15 cellular contexts compared by ENCODE assay signal in the genomic region with DNA sequence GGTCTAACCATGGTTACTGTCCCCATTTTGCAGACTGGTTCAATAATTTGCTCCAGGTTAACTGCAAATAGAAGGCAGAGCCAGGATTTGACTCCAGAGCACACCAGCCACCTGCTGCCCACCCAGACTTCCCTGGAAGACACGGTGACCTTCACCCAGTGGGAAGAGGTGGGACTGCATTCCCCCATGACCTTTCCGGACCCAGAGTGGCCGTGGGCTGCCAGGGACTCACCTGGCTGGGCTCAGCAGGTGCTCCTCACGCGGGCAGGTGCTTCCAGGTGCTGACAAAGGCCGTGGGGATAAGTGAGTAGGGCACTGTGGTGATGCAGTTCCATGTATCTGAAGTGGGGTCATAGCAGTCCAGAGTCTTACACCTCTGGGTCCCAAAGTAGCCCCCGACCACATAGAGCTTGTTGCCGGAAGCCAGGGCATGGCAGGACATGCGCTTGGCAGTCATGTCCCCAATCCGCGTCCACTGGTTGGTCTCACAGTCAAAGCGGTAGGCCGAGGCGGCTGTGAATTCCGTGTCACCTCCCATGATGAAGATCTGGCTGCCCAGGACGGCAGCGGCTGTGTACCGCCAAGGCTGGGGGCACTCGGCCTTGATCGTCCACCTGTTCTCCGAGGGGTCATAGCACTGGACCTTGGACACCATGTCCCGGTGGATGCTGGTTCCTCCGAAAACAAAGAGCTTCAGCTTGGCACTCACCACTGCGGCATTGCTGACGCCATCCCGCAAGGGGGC. TPM values are rescaled to one million over a fixed set of nuclear protein-coding genes. Genes with fewer than 3 reads are reported as not detected.
DNase-seq lines count a peak whose midpoint lies in the region; ATAC-seq and TF ChIP-seq lines count a peak whose summit lies in the region.
"Had no signal": no experiment of that assay in that cellular context is flagged by ENCODE, and none has a peak within 500 bp of the region (broad histone marks: within the 10 kb centered on the region; RNA-seq: fewer than 3 reads in every experiment).

No MANE protein-coding gene starts in this region.

- no peak overlapping the region for H3K14ac ChIP-seq in neuronal stem cell (ENCODE audit: low read length)

- H2BK15ac ChIP-seq in neuronal stem cell (ENCODE audit: low read length), result no peak overlapping the region

- H3K4me1 ChIP-seq in neuronal stem cell (ENCODE audit: control insufficient read depth in 2 of 2, insufficient read depth in 1 of 2, low read depth in 1 of 2, low read length in 2 of 2), result peaks cover 0 to 17% of the 10 kb centered on the region in 2 donors
- no peaks in the 10 kb centered on the region for H3K4me1 ChIP-seq in naive thymus-derived CD4-positive, alpha-beta T cell (ENCODE audit: control insufficient read depth in 2 of 2, insufficient read depth in 2 of 2, low read length in 2 of 2)
- H3K4me1 ChIP-seq: Caco-2 had no signal

- H3K27me3 ChIP-seq in H7 (ENCODE audit: control insufficient read depth, insufficient read depth, low read length), result no peaks in the 10 kb centered on the region
- H3K27me3 ChIP-seq in neuronal stem cell (ENCODE audit: control insufficient read depth in 3 of 3, insufficient read depth in 3 of 3, low read depth in 1 of 3, low read length in 3 of 3), result no peaks in the 10 kb centered on the region
- no peaks in the 10 kb centered on the region for H3K27me3 ChIP-seq in naive thymus-derived CD4-positive, alpha-beta T cell (ENCODE audit: control insufficient read depth in 2 of 2, insufficient read depth in 2 of 2, low read length in 2 of 2)

- no peak overlapping the region for H3K4ac ChIP-seq in neuronal stem cell (ENCODE audit: low read length)

- no peak overlapping the region for H3K4me3 ChIP-seq in H7 (ENCODE audit: insufficient read depth, low read depth, low read length)
- no peak overlapping the region for H3K4me3 ChIP-seq in neuronal stem cell (ENCODE audit: low read length in 2 of 2)
- H3K4me3 ChIP-seq in naive thymus-derived CD4-positive, alpha-beta T cell (ENCODE audit: low read length), result no peak overlapping the region
- H3K4me3 ChIP-seq: GM23338 had no signal

- H3K36me3 ChIP-seq in H7 (replicated peaks; ENCODE audit: control insufficient read depth, insufficient read depth, low read length) (no peaks in the 10 kb centered on the region), neuronal stem cell (replicated peaks in 1 of 2; ENCODE audit: control insufficient read depth in 2 of 2, insufficient read depth in 2 of 2, low read length in 2 of 2) (peaks cover 20 to 66% of the 10 kb centered on the region in 2 donors)
- peaks cover 0 to 34% (median 0%) of the 10 kb centered on the region in 3 experiments for H3K36me3 ChIP-seq in naive thymus-derived CD4-positive, alpha-beta T cell (ENCODE audit: control insufficient read depth in 2 of 3, insufficient read depth in 3 of 3, low read length in 3 of 3)

- no peak overlapping the region for H3K4me3 Mint-ChIP-seq in endothelial cell (ENCODE audit: unreplicated experiment)
- H3K4me3 Mint-ChIP-seq in naive thymus-derived CD4-positive, alpha-beta T cell, result no peak overlapping the region
- H3K4me3 Mint-ChIP-seq: CD4-positive, alpha-beta T cell; GM23338 had no signal

- peaks cover 28% of the 10 kb centered on the region for H3K79me1 ChIP-seq in neuronal stem cell (ENCODE audit: low read depth, low read length)

- CTCF ChIA-PET in naive thymus-derived CD4-positive, alpha-beta T cell (lab: Charles Lee), result interaction anchor here (0.9 kb wide), 1 partner anchor 79 kb away, joined by 6 read pairs; no protein-coding TSS in a partner anchor

- no peak overlapping the region for H2BK12ac ChIP-seq in neuronal stem cell (ENCODE audit: low read length)

- no CpG with 5 or more reads among the region's 26 CpGs for WGBS in neuronal stem cell (ENCODE audit: extremely low coverage in 2 of 2, insufficient read length in 2 of 2, insufficient replicate concordance in 1 of 2), 2 donors

- H2BK5ac ChIP-seq in neuronal stem cell (ENCODE audit: low read length), result no peak overlapping the region

- H2AFZ ChIP-seq in neuronal stem cell (ENCODE audit: low read length), result no peak overlapping the region
- H2AFZ ChIP-seq: GM23338 had no signal

- TF ChIP-seq CTCF in GM12873 (IDR thresholded peaks at IDR 0.05; ENCODE audit: insufficient read depth, low read depth, low read length, missing control alignments) (peak; percentile 1), endothelial cell (IDR thresholded peaks at IDR 0.05; ENCODE audit: unreplicated experiment) (peak; percentile 15)

- intact Hi-C loops in naive thymus-derived CD4-positive, alpha-beta T cell (cut with micrococcal nuclease), result no loop called here

- no peak for ATAC-seq in naive thymus-derived CD4-positive, alpha-beta T cell
- ATAC-seq: GM23338 had no signal

- peaks cover 6 to 21% of the 10 kb centered on the region in 2 donors for H3K9me3 ChIP-seq in neuronal stem cell (replicated peaks in 1 of 2; ENCODE audit: control insufficient read depth in 2 of 2, insufficient read depth in 1 of 2, low read depth in 1 of 2, low read length in 2 of 2)
- no peaks in the 10 kb centered on the region for H3K9me3 ChIP-seq in naive thymus-derived CD4-positive, alpha-beta T cell (ENCODE audit: control insufficient read depth in 2 of 3, low read length in 3 of 3)
- H3K9me3 ChIP-seq: Caco-2 had no signal

- H3K23ac ChIP-seq in neuronal stem cell (ENCODE audit: low read depth, low read length, poor library complexity), result peak overlapping the region; percentile 26

- no peak overlapping the region for H3K18ac ChIP-seq in neuronal stem cell (ENCODE audit: low read length)

- H4K8ac ChIP-seq in neuronal stem cell (ENCODE audit: low read depth, low read length), result no peak overlapping the region

- no peak overlapping the region for H3K27ac ChIP-seq in neuronal stem cell (replicated peaks; ENCODE audit: low read length)
- no peak overlapping the region for H3K27ac ChIP-seq in naive thymus-derived CD4-positive, alpha-beta T cell (ENCODE audit: low read depth, low read length)
- H3K27ac ChIP-seq: C4-2B had no signal

- no peak overlapping the region for H3K4me2 ChIP-seq in neuronal stem cell (ENCODE audit: insufficient read depth, low read length, poor library complexity, severe bottlenecking)
- H3K4me2 ChIP-seq: GM23338 had no signal

- no peak overlapping the region for H2AK5ac ChIP-seq in neuronal stem cell (ENCODE audit: low read depth, low read length)

- POLR2A ChIA-PET in naive thymus-derived CD4-positive, alpha-beta T cell (lab: Charles Lee), result no interaction called here

- no peak overlapping the region for H4K91ac ChIP-seq in neuronal stem cell (ENCODE audit: low read depth, low read length, poor library complexity)

- H2BK120ac ChIP-seq in neuronal stem cell (ENCODE audit: low read depth, low read length), result peak overlapping the region; percentile 17

- peaks cover 6% of the 10 kb centered on the region for H3K4me1 Mint-ChIP-seq in endothelial cell (ENCODE audit: unreplicated experiment)
- peaks cover 0 to 34% (median 11%) of the 10 kb centered on the region in 7 donors for H3K4me1 Mint-ChIP-seq in naive thymus-derived CD4-positive, alpha-beta T cell

- H3K9me3 Mint-ChIP-seq in endothelial cell (ENCODE audit: unreplicated experiment), result no peaks in the 10 kb centered on the region
- peaks cover 0 to 1% (median 0%) of the 10 kb centered on the region in 11 donors for H3K9me3 Mint-ChIP-seq in naive thymus-derived CD4-positive, alpha-beta T cell
- H3K9me3 Mint-ChIP-seq: CD4-positive, alpha-beta T cell; GM23338 had no signal

- peak; percentile 68 for DNase-seq in H7
- no peak for DNase-seq in endothelial cell (ENCODE audit: low spot score)
- DNase-seq in neuronal stem cell (ENCODE audit: low spot score), result no peak
- no peak for DNase-seq in Ammon's horn (ENCODE audit: low spot score)
- DNase-seq in naive thymus-derived CD4-positive, alpha-beta T cell, result no peak
- no peak for DNase-seq in NOMO-1 (lab: John Stamatoyannopoulos, UW; ENCODE audit: unreplicated experiment in 2 of 2)
- DNase-seq: ACHN; Caco-2; CD4-positive, alpha-beta T cell; DMS153; DMS79; GDM1 had no signal

- H3K36me3 Mint-ChIP-seq in endothelial cell (ENCODE audit: low read depth, unreplicated experiment), result peaks cover 7% of the 10 kb centered on the region
- peaks cover 0 to 19% (median 0%) of the 10 kb centered on the region in 5 donors for H3K36me3 Mint-ChIP-seq in naive thymus-derived CD4-positive, alpha-beta T cell

- H3K27ac Mint-ChIP-seq in endothelial cell (ENCODE audit: unreplicated experiment), result no peak overlapping the region
- H3K27ac Mint-ChIP-seq in naive thymus-derived CD4-positive, alpha-beta T cell, result peak overlapping the region in 1 of 9 donors; percentile 78
- H3K27ac Mint-ChIP-seq: CD4-positive, alpha-beta T cell; GM23338 had no signal

- peaks cover 9% of the 10 kb centered on the region for H3K27me3 Mint-ChIP-seq in endothelial cell (ENCODE audit: unreplicated experiment)
- no peaks in the 10 kb centered on the region for H3K27me3 Mint-ChIP-seq in naive thymus-derived CD4-positive, alpha-beta T cell
- H3K27me3 Mint-ChIP-seq: CD4-positive, alpha-beta T cell had no signal

- no peak overlapping the region for H3K9ac ChIP-seq in neuronal stem cell (ENCODE audit: low read depth, low read length, poor library complexity)

RNA-seq across cellular contexts. Expression of a gene that starts 26.8 kb away (rescaled TPM):
- 15.8 and 20.8 TPM in 2 replicates for total RNA-seq in H7 (2014; rRNA removed; shearing (Covaris generic))
- total RNA-seq in endothelial cell (ENCODE audit: unreplicated experiment), result 7.4 TPM
- polyA plus RNA-seq in neuronal stem cell (2013, experiment 1 of 2), result 5.8 TPM
- polyA plus RNA-seq in neuronal stem cell (2013, experiment 2 of 2), result 5.8 TPM
- 10 to 100 TPM in 3 of 5 experiments, 1 to 10 TPM in 2; 5.5 to 13.1 (median 10.6) TPM for total RNA-seq in naive thymus-derived CD4-positive, alpha-beta T cell
- 1 to 10 TPM; 1.2 to 4.0 TPM for polyA plus RNA-seq in naive thymus-derived CD4-positive, alpha-beta T cell
